ENCODE assay signal across 10 cellular contexts in genomic region chr19:32464279-32464678, GRCh38. TPM values are rescaled to one million over a fixed set of nuclear protein-coding genes. Genes with fewer than 3 reads are reported as not detected.
DNase-seq lines count a peak whose midpoint lies in the region; ATAC-seq and TF ChIP-seq lines count a peak whose summit lies in the region.
"Had no signal": no experiment of that assay in that cellular context is flagged by ENCODE, and none has a peak within 500 bp of the region (broad histone marks: within the 10 kb centered on the region; RNA-seq: fewer than 3 reads in every experiment).

No MANE protein-coding gene starts in this region.

- H4K91ac ChIP-seq in IMR-90 (ENCODE audit: insufficient read depth, low read depth, low read length): no peak overlapping the region

- H3K36me3 ChIP-seq in Caco-2 (ENCODE audit: control insufficient read depth, insufficient read depth, low read length) (no peaks in the 10 kb centered on the region), IMR-90 (ENCODE audit: control insufficient read depth, insufficient read depth, low read length) (peaks cover 17% of the 10 kb centered on the region), SK-N-SH (replicated peaks in 1 of 2; ENCODE audit: control insufficient read depth in 1 of 2, insufficient read depth in 2 of 2, low read length in 1 of 2) (peaks cover 47 to 57% of the 10 kb centered on the region in 2 experiments), kidney epithelial cell (ENCODE audit: control insufficient read depth, insufficient read depth, low read length) (no peaks in the 10 kb centered on the region)

- H3K36me3 Mint-ChIP-seq in Caco-2 (ENCODE audit: insufficient read depth, unreplicated experiment): peaks cover 15% of the 10 kb centered on the region

- H2AFZ ChIP-seq in IMR-90 (replicated peaks; ENCODE audit: low read length, poor library complexity) (no peak overlapping the region), SK-N-SH (ENCODE audit: low read depth) (no peak overlapping the region)

- H3K27ac ChIP-seq in IMR-90 (ENCODE audit: insufficient read depth, low read length) (no peak overlapping the region), SK-N-SH (ENCODE audit: low read depth in 2 of 2, low read length in 1 of 2) (no peak overlapping the region)

- WGBS in IMR-90 (ENCODE audit: extremely low coverage in 2 of 2, insufficient read length in 1 of 2), 2 experiments: no CpG with 5 or more reads among the region's 2 CpGs
- WGBS in SK-N-SH (ENCODE audit: low lambda C conversion rate): 78% methylated on average over 2 of the region's 2 CpGs

- in situ Hi-C loops in IMR-90 (cut with MboI; ENCODE audit: low sequenced_read_pairs): no loop called here

- H2BK5ac ChIP-seq in IMR-90 (ENCODE audit: low read depth, low read length, poor library complexity, severe bottlenecking): no peak overlapping the region

- H3K9me2 ChIP-seq in SK-N-SH: no peaks in the 10 kb centered on the region

- no peak for DNase-seq in Caco-2
- DNase-seq in IMR-90: peak; percentile 10
- peak; percentile 37 for DNase-seq in SK-N-SH
- no peak for DNase-seq in kidney epithelial cell (ENCODE audit: low read depth)
- DNase-seq in LoVo (ENCODE audit: low spot score): no peak
- DNase-seq in AG08396 (ENCODE audit: low spot score): no peak
- DNase-seq: caudate nucleus, midbrain had no signal

- ATAC-seq in IMR-90 (ENCODE audit: low read depth): peak; percentile 49; the same call in 1 of the 2 replicates
- no peak for ATAC-seq in HG02759 (IDR thresholded peaks at IDR 0.05; ENCODE audit: unreplicated experiment)
- no peak for ATAC-seq in HG03571 (IDR thresholded peaks at IDR 0.05; ENCODE audit: unreplicated experiment)

- BruUV-seq in Caco-2 (replicated peaks; lab: Mats Ljungman, UMichigan) (no TSS peak), IMR-90 (replicated peaks; lab: Mats Ljungman, UMichigan) (no TSS peak)

- intact Hi-C loops in Caco-2 (cut with micrococcal nuclease; ENCODE audit: unreplicated experiment) (loop anchor here (1.0 to 2.0 kb wide), 2 partner anchors 59 to 106 kb away; partner anchors contain the start of gene DPY19L3), IMR-90 (cut with micrococcal nuclease) (no loop called here)

- no peak overlapping the region for H2BK120ac ChIP-seq in IMR-90 (ENCODE audit: low read depth, low read length)

- H3K4me1 ChIP-seq in Caco-2 (no peaks in the 10 kb centered on the region), IMR-90 (ENCODE audit: control insufficient read depth, insufficient read depth, low read length) (no peaks in the 10 kb centered on the region), SK-N-SH (ENCODE audit: control insufficient read depth in 1 of 2, insufficient read depth in 2 of 2, low read depth in 1 of 2, low read length in 1 of 2) (no peaks in the 10 kb centered on the region; a peak in 1 of 4 replicates)

- H3K4me1 Mint-ChIP-seq in Caco-2 (ENCODE audit: low read depth, unreplicated experiment): no peaks in the 10 kb centered on the region

- H4K5ac ChIP-seq in IMR-90 (ENCODE audit: low read depth, low read length): no peak overlapping the region

- no peak overlapping the region for H4K8ac ChIP-seq in IMR-90 (ENCODE audit: low read depth in 2 of 2, low read length in 2 of 2)

- no peaks in the 10 kb centered on the region for H3K27me3 Mint-ChIP-seq in Caco-2 (ENCODE audit: insufficient read depth, unreplicated experiment)

- H3K18ac ChIP-seq in IMR-90 (ENCODE audit: low read depth, low read length): no peak overlapping the region

- TF ChIP-seq CTCF in Caco-2 (IDR thresholded peaks at IDR 0.05; ENCODE audit: insufficient read depth in 1 of 2, low read depth in 1 of 2, low read length in 1 of 2, severe bottlenecking in 1 of 2, unreplicated experiment in 1 of 2) (peak; percentile 26 to 27), IMR-90 (conservative IDR thresholded peaks at IDR 0.05; ENCODE audit: low read depth, low read length) (0 out of 2 replicates have a peak, but pooled peaks have one; percentile 21), SK-N-SH (IDR thresholded peaks at IDR 0.05) (peak; percentile 56), kidney epithelial cell (IDR thresholded peaks at IDR 0.05; ENCODE audit: insufficient read depth, low read length, poor library complexity, severe bottlenecking) (peak; percentile 25)

- TF ChIP-seq EP300 in SK-N-SH (IDR thresholded peaks at IDR 0.05; ENCODE audit: borderline replicate concordance in 1 of 2, low read depth in 1 of 2, low read length in 1 of 2): no peak

- no peaks in the 10 kb centered on the region for H3K79me2 ChIP-seq in SK-N-SH (ENCODE audit: insufficient read depth)

- POLR2A ChIA-PET in Caco-2 (lab: Charles Lee) (no interaction called here), IMR-90 (lab: Charles Lee; ENCODE audit: unreplicated experiment) (no interaction called here), SK-N-SH (lab: Yijun Ruan, JAX) (no interaction called here)

- H3K79me1 ChIP-seq in IMR-90 (ENCODE audit: low read depth in 1 of 2, low read length in 2 of 2): no peaks in the 10 kb centered on the region

- dilution Hi-C loops in IMR-90 (cut with HindIII; ENCODE audit: low sequenced_read_pairs, unreplicated experiment): no loop called here

- H2AK9ac ChIP-seq in IMR-90 (replicated peaks; ENCODE audit: low read depth, low read length, poor library complexity): no peak overlapping the region

- H3F3A ChIP-seq in SK-N-SH (replicated peaks; ENCODE audit: insufficient read depth): peaks cover 4% of the 10 kb centered on the region

- H3K4me2 ChIP-seq in IMR-90 (ENCODE audit: low read depth, low read length) (no peak overlapping the region), SK-N-SH (no peak overlapping the region)

- no peaks in the 10 kb centered on the region for H3K9me1 ChIP-seq in IMR-90 (ENCODE audit: insufficient read depth, low read length)

- H3K27ac Mint-ChIP-seq in Caco-2 (ENCODE audit: unreplicated experiment): no peak overlapping the region

- no peaks in the 10 kb centered on the region for H3K9me3 Mint-ChIP-seq in Caco-2 (ENCODE audit: unreplicated experiment)

- CTCF ChIA-PET in Caco-2 (lab: Charles Lee): interaction anchor here (0.6 to 1.4 kb wide), 2 partner anchors 10 to 76 kb away, joined by 3 read pairs; no protein-coding TSS in a partner anchor
- CTCF ChIA-PET in IMR-90 (lab: Yijun Ruan, JAX): no interaction called here
- CTCF ChIA-PET in SK-N-SH (lab: Yijun Ruan, JAX): interaction anchor here (0.6 to 5.0 kb wide), 17 partner anchors 10 to 1796 kb away, joined by 3 to 34 read pairs (median 5); no protein-coding TSS in a partner anchor

- no peak overlapping the region for H3K56ac ChIP-seq in IMR-90 (ENCODE audit: extremely low read depth, insufficient read depth, low read length)

- H3K9ac ChIP-seq in IMR-90 (ENCODE audit: low read depth, low read length): no peak overlapping the region
- no peak overlapping the region for H3K9ac ChIP-seq in SK-N-SH

- H4K20me1 ChIP-seq in IMR-90 (ENCODE audit: insufficient read depth, low read length) (no peaks in the 10 kb centered on the region), SK-N-SH (ENCODE audit: insufficient read depth) (no peaks in the 10 kb centered on the region)

- no peak overlapping the region for H2AK5ac ChIP-seq in IMR-90 (ENCODE audit: low read depth, low read length)

- H2BK20ac ChIP-seq in IMR-90 (ENCODE audit: low read depth, low read length): no peak overlapping the region

- H3K4me3 ChIP-seq in Caco-2 (ENCODE audit: low read depth, low read length): no peak overlapping the region
- H3K4me3 ChIP-seq in IMR-90 (ENCODE audit: insufficient read depth, low read depth, low read length): no peak overlapping the region
- no peak overlapping the region for H3K4me3 ChIP-seq in SK-N-SH (ENCODE audit: low read depth in 2 of 2, low read length in 1 of 2)
- H3K4me3 ChIP-seq in kidney epithelial cell (ENCODE audit: low read depth, low read length): no peak overlapping the region

- no peak overlapping the region for H3K23ac ChIP-seq in IMR-90 (ENCODE audit: low read depth, low read length)

- H2BK15ac ChIP-seq in IMR-90 (ENCODE audit: low read depth, low read length): no peak overlapping the region

- H3K9me3 ChIP-seq in Caco-2 (no peaks in the 10 kb centered on the region), IMR-90 (ENCODE audit: control insufficient read depth, insufficient read depth, low read length) (no peaks in the 10 kb centered on the region), SK-N-SH (no peaks in the 10 kb centered on the region)

- no peak overlapping the region for H3K4me3 Mint-ChIP-seq in Caco-2 (ENCODE audit: unreplicated experiment)

- TF ChIP-seq RAD21 in IMR-90 (IDR thresholded peaks at IDR 0.05; ENCODE audit: low read length): 0 out of 2 replicates have a peak, but pooled peaks have one; percentile 10
- peak; percentile 59 for TF ChIP-seq RAD21 in SK-N-SH (IDR thresholded peaks at IDR 0.05; ENCODE audit: low read length)

- no peak overlapping the region for H3K14ac ChIP-seq in IMR-90 (replicated peaks; ENCODE audit: low read depth, low read length)

- no peaks in the 10 kb centered on the region for H3K27me3 ChIP-seq in Caco-2 (replicated peaks; ENCODE audit: control insufficient read depth, insufficient read depth, low read length)
- no peaks in the 10 kb centered on the region for H3K27me3 ChIP-seq in IMR-90 (ENCODE audit: control insufficient read depth, insufficient read depth, low read length)
- no peaks in the 10 kb centered on the region for H3K27me3 ChIP-seq in SK-N-SH (ENCODE audit: insufficient read depth)
- no peaks in the 10 kb centered on the region for H3K27me3 ChIP-seq in kidney epithelial cell (ENCODE audit: control insufficient read depth, insufficient read depth, low read length)

- no peak for TF ChIP-seq POLR2A in IMR-90 (IDR thresholded peaks at IDR 0.05; ENCODE audit: low read depth, low read length)

- H3K4ac ChIP-seq in IMR-90 (ENCODE audit: low read depth, low read length): no peak overlapping the region

TF ChIP-seq in IMR-90, 13 proteins besides CTCF, POLR2A, EP300 and RAD21 (continues in another document):
- TF ChIP-seq NFE2L2 (IDR thresholded peaks at IDR 0.05; ENCODE audit: low read depth, low read length) (no peak), CHD1 (IDR thresholded peaks at IDR 0.05; ENCODE audit: low read depth, low read length) (no peak), RFX5 (IDR thresholded peaks at IDR 0.05; ENCODE audit: low read depth, low read length) (no peak)

TF ChIP-seq in SK-N-SH, 30 proteins besides CTCF, POLR2A, EP300 and RAD21:
- TF ChIP-seq SMC3 (IDR thresholded peaks at IDR 0.05; ENCODE audit: low read depth, low read length) (peak; percentile 22; the same call in 1 of the 2 replicates), NRF1 (IDR thresholded peaks at IDR 0.05; ENCODE audit: low read depth, low read length) (no peak)

RNA-seq across cellular contexts. Expression of gene DPY19L3, which starts 58.7 kb away (rescaled TPM):
- total RNA-seq in Caco-2 (2022) (40.7 and 41.5 TPM in 2 replicates), IMR-90 (2012; rRNA removed) (29.6 and 36.4 TPM in 2 replicates), kidney epithelial cell (20.9 and 25.0 TPM in 2 replicates)
- polyA plus RNA-seq in IMR-90 (2012; rRNA removed) (33.2 and 36.5 TPM in 2 replicates), SK-N-SH (2012; rRNA removed) (23.3 and 25.2 TPM in 2 replicates)
- polyA plus RNA-seq in IMR-90 (2012; cell fraction: cytosol; rRNA removed): 23.2 and 23.4 TPM in 2 replicates
- polyA plus RNA-seq in IMR-90 (2012; cell fraction: nucleus; rRNA removed; ENCODE audit: low replicate concordance): 125 and 193 TPM in 2 replicates
- 10.2 and 15.5 TPM in 2 replicates for polyA plus RNA-seq in SK-N-SH (2012; cell fraction: cytosol; rRNA removed)
- polyA plus RNA-seq in SK-N-SH (2012; cell fraction: nucleus; rRNA removed): 98.0 and 110 TPM in 2 replicates

Comparison
In these comparisons a context has a peak if more than half of its experiments do, and no peak if none do; other contexts are left out.
1. DNase-seq: peak in IMR-90 (single experiment) and SK-N-SH (single experiment); none in Caco-2 (0 of 2), kidney epithelial cell (single experiment), LoVo (single experiment) and AG08396 (single experiment).
2. Peak in every context shown above with its lines, with median percentiles within 50 percentile points of each other: CTCF ChIP-seq.